15 cellular contexts compared by ENCODE assay signal in genomic region chr1:113881661-113882060, GRCh38. TPM values are rescaled to one million over a fixed set of nuclear protein-coding genes. Genes with fewer than 3 reads are reported as not detected.
A peak's percentile ranks its signal among the peaks of the same experiment; 100 is the strongest.
DNase-seq lines count a peak whose midpoint lies in the region; ATAC-seq and TF ChIP-seq lines count a peak whose summit lies in the region.
"Had no signal": no experiment of that assay in that cellular context is flagged by ENCODE, and none has a peak within 500 bp of the region (broad histone marks: within the 10 kb centered on the region; RNA-seq: fewer than 3 reads in every experiment).

No MANE protein-coding gene starts in this region.

- peak overlapping the region; percentile 18 to 87 for H3K27ac Mint-ChIP-seq in natural killer cell
- no peak overlapping the region for H3K27ac Mint-ChIP-seq in endodermal cell
- H3K27ac Mint-ChIP-seq: B cell had no signal

- no peak overlapping the region for H3K4me3 Mint-ChIP-seq in natural killer cell
- H3K4me3 Mint-ChIP-seq in endodermal cell, result no peak overlapping the region
- H3K4me3 Mint-ChIP-seq: B cell had no signal

- H3K4me1 ChIP-seq in GM23248 (ENCODE audit: insufficient read depth), result no peaks in the 10 kb centered on the region
- peaks cover 0 to 55% (median 24%) of the 10 kb centered on the region in 6 donors for H3K4me1 ChIP-seq in spleen
- no peaks in the 10 kb centered on the region for H3K4me1 ChIP-seq in endodermal cell (ENCODE audit: control insufficient read depth, insufficient read depth, low read length)
- H3K4me1 ChIP-seq: SJCRH30 had no signal

- H2AFZ ChIP-seq in GM23248, result peak overlapping the region; percentile 34; the same call in 1 of the 2 replicates

- DNase-seq in GM23248 (no peak), natural killer cell (no peak), spleen (no peak), endodermal cell (no peak), posterior cingulate gyrus (no peak)
- DNase-seq: CD8-positive, alpha-beta T cell; MV-4-11; NCI-H1417 treated with DMSO at 0.1 percent for 48 hours; NCI-H2029; RPMI8226; SJCRH30 had no signal

- H3K27me3 Mint-ChIP-seq in natural killer cell (ENCODE audit: low read depth in 2 of 2) (no peaks in the 10 kb centered on the region), endodermal cell (ENCODE audit: insufficient read depth) (no peaks in the 10 kb centered on the region)
- H3K27me3 Mint-ChIP-seq: B cell had no signal

- TF ChIP-seq CTCF in VCaP (conservative IDR thresholded peaks at IDR 0.05) (no peak), natural killer cell (IDR thresholded peaks at IDR 0.05) (no peak), spleen (IDR thresholded peaks at IDR 0.05 in 8 of 11, conservative IDR thresholded peaks at IDR 0.05 in 3 of 11) (no peak), endodermal cell (conservative IDR thresholded peaks at IDR 0.05) (no peak)

- no peaks in the 10 kb centered on the region for H3K9me2 ChIP-seq in GM23248 (ENCODE audit: insufficient read depth)

- H3K36me3 Mint-ChIP-seq in natural killer cell, result no peaks in the 10 kb centered on the region
- H3K36me3 Mint-ChIP-seq in endodermal cell (ENCODE audit: low read depth), result no peaks in the 10 kb centered on the region

- H3K27me3 ChIP-seq in GM23248 (replicated peaks; ENCODE audit: insufficient read depth) (no peaks in the 10 kb centered on the region), spleen (replicated peaks in 1 of 7) (no peaks in the 10 kb centered on the region), endodermal cell (ENCODE audit: control insufficient read depth, insufficient read depth, low read length, poor library complexity, severe bottlenecking) (no peaks in the 10 kb centered on the region)
- H3K27me3 ChIP-seq: SJCRH30 had no signal

- 94 to 95% methylated on average over 2 of the region's 2 CpGs for WGBS in GM23248 (ENCODE audit: low coverage in 1 of 2, low lambda C conversion rate in 2 of 2, missing lambda C conversion rate in 2 of 2), 2 experiments
- 93 to 100% (median 96%) methylated on average over 2 of the region's 2 CpGs for WGBS in spleen, 5 donors
- WGBS in endodermal cell (ENCODE audit: insufficient coverage in 1 of 2, insufficient read length in 1 of 2), 2 experiments, result 92 to 100% methylated on average over 2 of the region's 2 CpGs

- H3K9me3 Mint-ChIP-seq in natural killer cell, result no peaks in the 10 kb centered on the region
- H3K9me3 Mint-ChIP-seq in endodermal cell, result no peaks in the 10 kb centered on the region
- H3K9me3 Mint-ChIP-seq: CD8-positive, alpha-beta T cell had no signal

- H3K36me3 ChIP-seq in GM23248 (ENCODE audit: low read depth) (no peaks in the 10 kb centered on the region), spleen (no peaks in the 10 kb centered on the region), endodermal cell (ENCODE audit: control insufficient read depth, insufficient read depth, low read length) (no peaks in the 10 kb centered on the region)
- H3K36me3 ChIP-seq: SJCRH30 had no signal

- in situ Hi-C loops in GM23248 (cut with MboI), result no loop called here

- H3K9me3 ChIP-seq in GM23248 (ENCODE audit: low read depth) (no peaks in the 10 kb centered on the region), spleen (no peaks in the 10 kb centered on the region), endodermal cell (ENCODE audit: control insufficient read depth, low read length) (no peaks in the 10 kb centered on the region)
- H3K9me3 ChIP-seq: SJCRH30 had no signal

- no peak overlapping the region for H3K4me2 ChIP-seq in GM23248 (ENCODE audit: unreplicated experiment)

- H3K4me1 Mint-ChIP-seq in natural killer cell (peaks cover 41 to 42% of the 10 kb centered on the region in 2 donors), endodermal cell (peaks cover 29% of the 10 kb centered on the region)

- intact Hi-C loops in natural killer cell (cut with micrococcal nuclease), result no loop called here
- intact Hi-C loops in spleen (cut with DNase I; ENCODE audit: low total_unique reads), result no loop called here
- intact Hi-C loops in posterior cingulate gyrus (cut with DNase I), result no loop called here

- H4K20me1 ChIP-seq in GM23248 (ENCODE audit: insufficient read depth), result no peaks in the 10 kb centered on the region

- H3K27ac ChIP-seq in GM23248 (no peak overlapping the region), VCaP (peak overlapping the region; percentile 40), spleen (peak overlapping the region in 5 of 8 donors; percentile 41 to 79 (median 73)), endodermal cell (ENCODE audit: low read depth, low read length) (no peak overlapping the region)
- H3K27ac ChIP-seq: SJCRH30 had no signal

- TF ChIP-seq POLR2A in spleen (IDR thresholded peaks at IDR 0.05), result no peak

- no peaks in the 10 kb centered on the region for H3F3A ChIP-seq in GM23248 (ENCODE audit: insufficient read depth)

- no peak overlapping the region for H3K9ac ChIP-seq in GM23248
- no peak overlapping the region for H3K9ac ChIP-seq in endodermal cell (ENCODE audit: extremely low read depth, low read length, poor library complexity, severe bottlenecking)

- no peaks in the 10 kb centered on the region for H3K79me2 ChIP-seq in GM23248 (ENCODE audit: insufficient read depth)

- ATAC-seq in natural killer cell (no peak), HG03175 (IDR thresholded peaks at IDR 0.05; ENCODE audit: unreplicated experiment) (no peak)
- ATAC-seq: CD8-positive, alpha-beta T cell had no signal

- H3K4me3 ChIP-seq in GM23248 (no peak overlapping the region), spleen (no peak overlapping the region), endodermal cell (ENCODE audit: low read length) (no peak overlapping the region)
- H3K4me3 ChIP-seq: SJCRH30 had no signal

RNA-seq across cellular contexts. Expression of gene BCL2L15, which starts 5.7 kb away (rescaled TPM):
- 0.13 and 0.32 TPM in 2 replicates for total RNA-seq in GM23248 (2014; rRNA removed; shearing (Covaris generic))
- polyA plus RNA-seq in GM23248 (2016; fragmentation: Nextera tagmentation; extraction: Ambion mirVana), result not detected in 2 replicates
- total RNA-seq in natural killer cell, result 1 to 10 TPM in 2 of 3 donors, under 1 TPM in 1; 0.88 to 2.1 (median 1.5) TPM
- 1 to 10 TPM; 1.5 to 7.1 (median 2.2) TPM for total RNA-seq in spleen
- polyA plus RNA-seq in spleen, result under 1 TPM; 0.64 to 0.83 (median 0.67) TPM
- under 1 TPM in 1 of 2 donors, not detected in 1; 0.73 TPM for total RNA-seq in endodermal cell
- polyA plus RNA-seq in endodermal cell (2013, experiment 1 of 2), result 0.11 TPM
- polyA plus RNA-seq in endodermal cell (2013, experiment 2 of 2), result 1.5 TPM

RNA-seq across cellular contexts. Expression of gene PTPN22, which starts 10.1 kb away (rescaled TPM):
- 0.51 and 0.86 TPM in 2 replicates for total RNA-seq in GM23248 (2014; rRNA removed; shearing (Covaris generic))
- 1.4 and 1.6 TPM in 2 replicates for polyA plus RNA-seq in GM23248 (2016; fragmentation: Nextera tagmentation; extraction: Ambion mirVana)
- total RNA-seq in natural killer cell, result 100 to 1,000 TPM in 2 of 3 donors, 10 to 100 TPM in 1; 98.4 to 122 (median 104) TPM
- 10 to 100 TPM; 22.2 to 42.9 (median 29.3) TPM for total RNA-seq in spleen
- 10 to 100 TPM; 10.4 to 25.3 (median 14.3) TPM for polyA plus RNA-seq in spleen
- total RNA-seq in endodermal cell, result not detected
- not detected for polyA plus RNA-seq in endodermal cell (2013, experiment 1 of 2)
- polyA plus RNA-seq in endodermal cell (2013, experiment 2 of 2), result 0.12 TPM
- total RNA-seq: H1 had no signal
- polyA plus RNA-seq: H1 had no signal

RNA-seq across cellular contexts. Expression of gene AP4B1, which starts 22.9 kb away (rescaled TPM):
- total RNA-seq in GM23248 (2014; rRNA removed; shearing (Covaris generic)), result 12.9 and 16.1 TPM in 2 replicates
- polyA plus RNA-seq in GM23248 (2016; fragmentation: Nextera tagmentation; extraction: Ambion mirVana) (9.9 and 11.8 TPM in 2 replicates), spleen (10 to 100 TPM; 24.9 to 52.3 (median 27.5) TPM)
- total RNA-seq in natural killer cell (10 to 100 TPM; 64.0 to 78.7 (median 77.6) TPM), spleen (10 to 100 TPM; 23.9 to 58.0 (median 33.1) TPM), endodermal cell (10 to 100 TPM in 1 of 2 donors, 1 to 10 TPM in 1; 9.6 to 14.7 TPM)
- 21.7 TPM for polyA plus RNA-seq in endodermal cell (2013, experiment 1 of 2)
- polyA plus RNA-seq in endodermal cell (2013, experiment 2 of 2), result 18.6 TPM

RNA-seq across cellular contexts. Expression of gene DCLRE1B, which starts 23.5 kb away (rescaled TPM):
- total RNA-seq in GM23248 (2014; rRNA removed; shearing (Covaris generic)), result 4.3 and 6.9 TPM in 2 replicates
- polyA plus RNA-seq in GM23248 (2016; fragmentation: Nextera tagmentation; extraction: Ambion mirVana), result 6.5 and 7.2 TPM in 2 replicates
- 1 to 10 TPM; 5.5 to 6.8 (median 5.9) TPM for total RNA-seq in natural killer cell
- total RNA-seq in spleen, result 10 to 100 TPM in 1 of 7 donors, 1 to 10 TPM in 6; 6.7 to 10.5 (median 8.0) TPM
- 1 to 10 TPM; 1.9 to 3.5 (median 2.4) TPM for polyA plus RNA-seq in spleen
- total RNA-seq in endodermal cell, result 10 to 100 TPM in 1 of 2 donors, 1 to 10 TPM in 1; 7.4 to 11.0 TPM
- polyA plus RNA-seq in endodermal cell (2013, experiment 1 of 2), result 12.7 TPM
- 12.8 TPM for polyA plus RNA-seq in endodermal cell (2013, experiment 2 of 2)

RNA-seq across cellular contexts. Expression of gene HIPK1, which starts 47.5 kb away (rescaled TPM):
- 23.6 and 26.2 TPM in 2 replicates for total RNA-seq in GM23248 (2014; rRNA removed; shearing (Covaris generic))
- polyA plus RNA-seq in GM23248 (2016; fragmentation: Nextera tagmentation; extraction: Ambion mirVana) (6.1 and 7.6 TPM in 2 replicates), spleen (10 to 100 TPM in 1 of 3 donors, 1 to 10 TPM in 2; 7.1 to 10.4 (median 7.2) TPM)
- total RNA-seq in natural killer cell (100 to 1,000 TPM; 238 to 283 (median 261) TPM), spleen (10 to 100 TPM; 62.5 to 92.3 (median 76.5) TPM), endodermal cell (10 to 100 TPM; 71.4 to 79.2 TPM)
- 35.6 TPM for polyA plus RNA-seq in endodermal cell (2013, experiment 1 of 2)
- polyA plus RNA-seq in endodermal cell (2013, experiment 2 of 2), result 35.1 TPM

Comparison
In these comparisons a context has a peak if more than half of its experiments do, and no peak if none do; other contexts are left out.
1. H3K27ac ChIP-seq: peak in VCaP (single experiment) and spleen (5 of 8); none in GM23248 (single experiment) and endodermal cell (single experiment).
2. RNA of gene PTPN22, which starts 10.1 kb away (total RNA-seq): 98.4 to 122 TPM in natural killer cell and 22.2 to 42.9 TPM in spleen; 0.51 to 0.86 TPM in GM23248 and not detected in endodermal cell; every median in the first group is over 10 times any median in the second.